In genomic region chr18:60247103-60247502, GRCh38 we compare ENCODE assay signal across 12 cellular contexts.
A peak's percentile ranks its signal among the peaks of the same experiment; 100 is the strongest.
DNase-seq lines count a peak whose midpoint lies in the region; ATAC-seq and TF ChIP-seq lines count a peak whose summit lies in the region.
"Had no signal": no experiment of that assay in that cellular context is flagged by ENCODE, and none has a peak within 500 bp of the region (broad histone marks: within the 10 kb centered on the region; RNA-seq: fewer than 3 reads in every experiment).

No MANE protein-coding gene starts in this region.

- no peak overlapping the region for H3K9ac ChIP-seq in colonic mucosa (ENCODE audit: low read depth in 2 of 2, low read length in 2 of 2)

- intact Hi-C loops in colonic mucosa (cut with DNase I): no loop called here

- no peaks in the 10 kb centered on the region for H3K27me3 Mint-ChIP-seq in T-helper 17 cell

- H3K27ac ChIP-seq in colonic mucosa: no peak overlapping the region
- H3K27ac ChIP-seq: heart right ventricle had no signal

- no peak overlapping the region for H3K4me3 ChIP-seq in colonic mucosa
- H3K4me3 ChIP-seq: heart right ventricle had no signal

- H3K4me1 Mint-ChIP-seq in T-helper 17 cell: no peaks in the 10 kb centered on the region

- no peak overlapping the region for H3K4me3 Mint-ChIP-seq in T-helper 17 cell

- H3K36me3 Mint-ChIP-seq in T-helper 17 cell (ENCODE audit: low read depth): no peaks in the 10 kb centered on the region

- in situ Hi-C loops in GM13977 (cut with MboI; ENCODE audit: low pct_unique_long_range_greater_than_20kb, low sequenced_read_pairs, unreplicated experiment): no loop called here

- H3K9me3 ChIP-seq in colonic mucosa (no peaks in the 10 kb centered on the region), T-helper 17 cell (ENCODE audit: control insufficient read depth, low read length, poor library complexity, severe bottlenecking) (no peaks in the 10 kb centered on the region)

- TF ChIP-seq CTCF in GM13977 (IDR thresholded peaks at IDR 0.05; ENCODE audit: extremely low read depth, insufficient read depth, missing control alignments): no peak
- TF ChIP-seq CTCF in colonic mucosa (IDR thresholded peaks at IDR 0.05): no peak

- no peaks in the 10 kb centered on the region for H3K4me1 ChIP-seq in colonic mucosa
- H3K4me1 ChIP-seq: heart right ventricle had no signal

- peak; percentile 19 for DNase-seq in inferior parietal cortex (ENCODE audit: extremely low spot score)
- DNase-seq in GM13977 (ENCODE audit: low spot score): no peak
- DNase-seq in medulla oblongata (ENCODE audit: extremely low spot score): no peak
- DNase-seq in colonic mucosa: no peak
- DNase-seq in T-helper 17 cell: no peak
- DNase-seq: effector memory CD4-positive, alpha-beta T cell; heart right ventricle; NCI-H2107; posterior cingulate gyrus had no signal

- ATAC-seq in GM19023 (IDR thresholded peaks at IDR 0.05; ENCODE audit: unreplicated experiment) (peak; percentile 47), GM21825 (IDR thresholded peaks at IDR 0.05; ENCODE audit: unreplicated experiment) (peak; percentile 74), HG03159 (IDR thresholded peaks at IDR 0.05; ENCODE audit: unreplicated experiment) (peak; percentile 83), T-helper 17 cell (no peak)
- ATAC-seq: heart right ventricle had no signal

- H3K36me3 ChIP-seq in colonic mucosa: no peaks in the 10 kb centered on the region
- H3K36me3 ChIP-seq: heart right ventricle had no signal

- H3K27ac Mint-ChIP-seq in T-helper 17 cell: no peak overlapping the region

- H3K27me3 ChIP-seq in colonic mucosa: no peaks in the 10 kb centered on the region
- H3K27me3 ChIP-seq: heart right ventricle had no signal
